In the genomic region with DNA sequence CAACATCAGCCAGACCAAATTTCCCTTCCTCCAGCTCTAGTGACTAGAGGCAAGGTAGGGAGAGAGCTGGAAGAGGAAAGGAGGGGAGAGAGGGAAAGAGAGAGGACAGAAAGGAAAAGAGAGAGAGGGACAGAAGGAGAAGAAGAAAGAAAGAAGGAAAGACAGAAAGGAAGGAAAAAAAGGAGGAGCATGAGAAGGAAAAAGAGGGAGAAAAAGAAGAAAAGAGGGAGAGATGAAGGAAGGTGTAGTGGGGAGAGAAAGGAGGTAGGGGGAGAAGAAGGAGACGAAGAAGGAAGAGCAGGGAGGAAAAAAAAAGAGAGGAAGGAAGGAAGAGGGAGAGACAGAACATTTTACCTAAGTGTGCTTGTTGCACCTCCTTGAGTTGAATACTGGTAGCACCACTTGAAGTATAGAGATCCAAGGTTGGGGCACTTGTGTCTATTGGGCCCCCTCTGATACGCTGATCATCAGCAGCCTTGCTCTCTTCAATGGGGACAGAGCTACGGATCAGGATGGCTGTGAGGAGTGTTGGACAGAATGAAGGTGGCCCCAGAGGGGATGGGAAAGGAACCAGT, we compare ENCODE assay signal across 20 cellular contexts.
"Had no signal": no experiment of that assay in that cellular context is flagged by ENCODE, and none has a peak within 500 bp of the region (broad histone marks: within the 10 kb centered on the region; RNA-seq: fewer than 3 reads in every experiment).

No MANE protein-coding gene starts in this region.

- H3K4me3 ChIP-seq: lower lobe of right lung, stomach, transverse colon had no signal

- H3K27ac ChIP-seq: lower lobe of right lung, stomach, transverse colon had no signal

- H3K4me1 Mint-ChIP-seq: activated B cell treated with CpG ODN at 0.5 μM for 24 hours; activated CD4-positive, alpha-beta T cell treated with anti-CD3 and anti-CD28 coated beads for 36 hours; activated T-helper 17 cell treated with anti-CD3 and anti-CD28 coated beads, Interleukin-2, amount 50 U/mL, for 72 hours; naive B cell had no signal

- H3K27me3 ChIP-seq: stomach, transverse colon had no signal

- H3K36me3 ChIP-seq: lower lobe of right lung, stomach, transverse colon had no signal

- ATAC-seq: activated CD4-positive, alpha-beta T cell treated with anti-CD3 and anti-CD28 coated beads for 36 hours; activated naive CD4-positive, alpha-beta T cell treated with anti-CD3 and anti-CD28 coated beads, Interleukin-2, amount 50 U/mL, for 72 hours; activated T-helper 17 cell treated with anti-CD3 and anti-CD28 coated beads, Interleukin-2, amount 50 U/mL, for 72 hours; left colon; lower lobe of right lung had no signal

- H3K4me1 ChIP-seq: lower lobe of right lung, transverse colon had no signal

- H3K9me3 ChIP-seq: transverse colon had no signal

- H3K4me3 Mint-ChIP-seq: activated B cell treated with CpG ODN at 0.5 μM for 24 hours; activated CD4-positive, alpha-beta T cell treated with anti-CD3 and anti-CD28 coated beads for 36 hours; activated T-cell treated with anti-CD3 and anti-CD28 coated beads, Interleukin-2, amount 50 U/mL, for 24 hours; activated T-helper 17 cell treated with anti-CD3 and anti-CD28 coated beads, Interleukin-2, amount 50 U/mL, for 72 hours; brain; naive B cell had no signal

- H3K27ac Mint-ChIP-seq: activated B cell treated with CpG ODN at 0.5 μM for 24 hours; activated CD4-positive, alpha-beta T cell treated with anti-CD3 and anti-CD28 coated beads for 36 hours; activated naive CD4-positive, alpha-beta T cell treated with anti-CD3 and anti-CD28 coated beads, Interleukin-2, amount 50 U/mL, for 72 hours; activated T-cell treated with anti-CD3 and anti-CD28 coated beads, Interleukin-2, amount 50 U/mL, for 24 hours; activated T-helper 17 cell treated with anti-CD3 and anti-CD28 coated beads, Interleukin-2, amount 50 U/mL, for 72 hours; naive B cell had no signal

- DNase-seq: activated B cell treated with CpG ODN at 0.5 μM for 24 hours; activated CD4-positive, alpha-beta T cell treated with anti-CD3 and anti-CD28 coated beads for 36 hours; activated CD4-positive, alpha-beta T cell treated with anti-CD3 and anti-CD28 coated beads, Interleukin-2, amount 50 U/mL, for 4 hours; activated CD8-positive, alpha-beta memory T cell treated with anti-CD3 and anti-CD28 coated beads for 24 hours; activated CD8-positive, alpha-beta memory T cell treated with anti-CD3 and anti-CD28 coated beads, Interleukin-2, amount 50 U/mL, for 4 hours; activated T-cell treated with anti-CD3 and anti-CD28 coated beads, Interleukin-2, amount 50 U/mL, for 24 hours; aorta; foreskin melanocyte; head of caudate nucleus; left colon; lower lobe of right lung; mesendoderm; naive B cell; stimulated activated CD4-positive, alpha-beta T cell treated with anti-CD3 and anti-CD28 coated beads, Interleukin-12 subunit alpha, Interleukin-12 subunit beta, amount 100 ng/mL, for 4 hours; stomach; T-helper 9 cell; transverse colon had no signal

- H3K27me3 Mint-ChIP-seq: activated B cell treated with CpG ODN at 0.5 μM for 24 hours; activated T-cell treated with anti-CD3 and anti-CD28 coated beads, Interleukin-2, amount 50 U/mL, for 24 hours had no signal
